Comparison of ENCODE assay signal across 20 cellular contexts in genomic region chr5:142409253-142409594, GRCh38.
DNase-seq lines count a peak whose midpoint lies in the region; ATAC-seq and TF ChIP-seq lines count a peak whose summit lies in the region.
"Had no signal": no experiment of that assay in that cellular context is flagged by ENCODE, and none has a peak within 500 bp of the region (broad histone marks: within the 10 kb centered on the region; RNA-seq: fewer than 3 reads in every experiment).

No MANE protein-coding gene starts in this region.

- no peaks in the 10 kb centered on the region for H3K9me3 ChIP-seq in Loucy (ENCODE audit: insufficient read depth, low read depth, low read length)
- no peaks in the 10 kb centered on the region for H3K9me3 ChIP-seq in hepatocyte (ENCODE audit: low read depth)
- no peaks in the 10 kb centered on the region for H3K9me3 ChIP-seq in upper lobe of right lung
- no peaks in the 10 kb centered on the region for H3K9me3 ChIP-seq in vagina

- no peaks in the 10 kb centered on the region for H3K79me2 ChIP-seq in Loucy (ENCODE audit: insufficient read depth, low read length)
- no peaks in the 10 kb centered on the region for H3K79me2 ChIP-seq in hepatocyte
- no peaks in the 10 kb centered on the region for H3K79me2 ChIP-seq in mesendoderm (ENCODE audit: control insufficient read depth, insufficient read depth, low read length)

- H3K4me1 ChIP-seq in Loucy (ENCODE audit: insufficient read depth, low read length, poor library complexity, severe bottlenecking) (no peaks in the 10 kb centered on the region), hepatocyte (ENCODE audit: insufficient read depth) (peaks cover 8% of the 10 kb centered on the region), mesendoderm (ENCODE audit: control insufficient read depth, low read depth, low read length) (peaks cover 4% of the 10 kb centered on the region), upper lobe of right lung (no peaks in the 10 kb centered on the region), vagina (no peaks in the 10 kb centered on the region)

- 0 out of 2 replicates have a peak overlapping the region, but pooled peaks have one; percentile 7 for H2AFZ ChIP-seq in Loucy (ENCODE audit: low read length)
- H2AFZ ChIP-seq in hepatocyte, result no peak overlapping the region

- intact Hi-C loops in upper lobe of right lung (cut with DNase I), result no loop called here
- intact Hi-C loops in vagina (cut with DNase I), result no loop called here

- no peaks in the 10 kb centered on the region for H3K27me3 ChIP-seq in Loucy (ENCODE audit: insufficient read depth, low read length, poor library complexity, severe bottlenecking)
- H3K27me3 ChIP-seq in hepatocyte, result no peaks in the 10 kb centered on the region
- no peaks in the 10 kb centered on the region for H3K27me3 ChIP-seq in mesendoderm (ENCODE audit: insufficient read depth, low read length, poor library complexity)
- H3K27me3 ChIP-seq in upper lobe of right lung, result no peaks in the 10 kb centered on the region
- no peaks in the 10 kb centered on the region for H3K27me3 ChIP-seq in vagina

- no peak overlapping the region for H3K27ac ChIP-seq in hepatocyte
- H3K27ac ChIP-seq in mesendoderm (ENCODE audit: low read depth, low read length), result no peak overlapping the region
- no peak overlapping the region for H3K27ac ChIP-seq in upper lobe of right lung
- H3K27ac ChIP-seq in vagina, result no peak overlapping the region
- H3K27ac ChIP-seq: HL-60, RWPE1 had no signal

- 68% methylated on average over 8 of the region's 8 CpGs for WGBS in hepatocyte (ENCODE audit: low lambda C conversion rate, missing lambda C conversion rate)
- no CpG with 5 or more reads among the region's 8 CpGs for WGBS in mesendoderm (ENCODE audit: extremely low coverage, insufficient coverage, low lambda C conversion rate)

- H3K4me2 ChIP-seq in Loucy (ENCODE audit: low read depth, low read length, poor library complexity, severe bottlenecking), result no peak overlapping the region
- peak overlapping the region; percentile 46 for H3K4me2 ChIP-seq in hepatocyte
- H3K4me2 ChIP-seq in mesendoderm (ENCODE audit: low read length), result no peak overlapping the region

- no peak overlapping the region for H2BK120ac ChIP-seq in mesendoderm (ENCODE audit: low read depth, low read length)

- no peak overlapping the region for H3K56ac ChIP-seq in mesendoderm (ENCODE audit: low read length)

- peak; percentile 66 for ATAC-seq in upper lobe of right lung
- ATAC-seq in GM18517 (IDR thresholded peaks at IDR 0.05; ENCODE audit: unreplicated experiment), result no peak
- ATAC-seq in GM18511 (IDR thresholded peaks at IDR 0.05; ENCODE audit: unreplicated experiment), result no peak
- ATAC-seq: PC-3, SK-N-SH treated with all-trans-retinoic acid at 6 μM for 48 hours had no signal

- H3K36me3 ChIP-seq in Loucy (ENCODE audit: insufficient read depth, low read length), result no peaks in the 10 kb centered on the region
- H3K36me3 ChIP-seq in hepatocyte (replicated peaks; ENCODE audit: insufficient read depth, low read depth), result no peaks in the 10 kb centered on the region
- H3K36me3 ChIP-seq in mesendoderm (ENCODE audit: control insufficient read depth, insufficient read depth, low read length), result no peaks in the 10 kb centered on the region
- no peaks in the 10 kb centered on the region for H3K36me3 ChIP-seq in upper lobe of right lung
- no peaks in the 10 kb centered on the region for H3K36me3 ChIP-seq in vagina

- DNase-seq in hepatocyte (ENCODE audit: low spot score), result no peak
- DNase-seq in mesendoderm, result no peak
- no peak for DNase-seq in upper lobe of right lung
- DNase-seq in vagina (ENCODE audit: extremely low spot score in 2 of 2), result no peak
- DNase-seq: CD4-positive, CD25-positive, alpha-beta regulatory T cell; COR-L47; DMS 273 treated with DMSO at 0.1 percent for 48 hours; HCEC 1CT; Kasumi-1; NCI-H1105; NCI-H2081 treated with DMSO at 0.1 percent for 48 hours; NCI-H510A; PC-3; SIG-M5 had no signal

- no peak for TF ChIP-seq POLR2A in vagina (IDR thresholded peaks at IDR 0.05)

- no peaks in the 10 kb centered on the region for H4K20me1 ChIP-seq in Loucy (ENCODE audit: insufficient read depth, low read length, poor library complexity, severe bottlenecking)
- H4K20me1 ChIP-seq in hepatocyte (ENCODE audit: insufficient read depth, poor library complexity, severe bottlenecking), result no peaks in the 10 kb centered on the region

- H2BK5ac ChIP-seq in mesendoderm (ENCODE audit: low read length), result no peak overlapping the region

- H3K23ac ChIP-seq in mesendoderm (ENCODE audit: low read length), result no peak overlapping the region

- no peak overlapping the region for H4K5ac ChIP-seq in mesendoderm (ENCODE audit: low read length)

- H2BK15ac ChIP-seq in mesendoderm (replicated peaks; ENCODE audit: low read depth), result no peak overlapping the region

- no peak overlapping the region for H4K8ac ChIP-seq in mesendoderm (ENCODE audit: low read depth, low read length)

- no peaks in the 10 kb centered on the region for H3K79me1 ChIP-seq in mesendoderm (ENCODE audit: low read length)

- no peak overlapping the region for H2AK5ac ChIP-seq in mesendoderm (ENCODE audit: low read length)

- peak overlapping the region; percentile 1 for H3K18ac ChIP-seq in mesendoderm (ENCODE audit: low read length)

- H3K4ac ChIP-seq in mesendoderm (ENCODE audit: low read depth, low read length), result no peak overlapping the region

- H3K4me3 ChIP-seq in Loucy (ENCODE audit: low read length, poor library complexity, severe bottlenecking) (no peak overlapping the region), hepatocyte (no peak overlapping the region), mesendoderm (ENCODE audit: low read length) (no peak overlapping the region), upper lobe of right lung (no peak overlapping the region), vagina (no peak overlapping the region)

- no peaks in the 10 kb centered on the region for H3F3A ChIP-seq in Loucy (ENCODE audit: low read depth)

- H3K9ac ChIP-seq in Loucy (ENCODE audit: low read depth, low read length, poor library complexity, severe bottlenecking) (no peak overlapping the region), mesendoderm (ENCODE audit: low read length) (no peak overlapping the region)

- H3K9me2 ChIP-seq in Loucy (replicated peaks; ENCODE audit: low read depth, low read length) (no peaks in the 10 kb centered on the region), hepatocyte (replicated peaks; ENCODE audit: insufficient read depth) (no peaks in the 10 kb centered on the region)

- TF ChIP-seq CTCF in Loucy (conservative IDR thresholded peaks at IDR 0.05; ENCODE audit: low read length), result no peak
- no peak for TF ChIP-seq CTCF in hepatocyte (IDR thresholded peaks at IDR 0.05; ENCODE audit: poor library complexity)
- TF ChIP-seq CTCF in upper lobe of right lung (IDR thresholded peaks at IDR 0.05), result no peak
- no peak for TF ChIP-seq CTCF in vagina (IDR thresholded peaks at IDR 0.05)
